Comparison of ENCODE assay signal across 10 cellular contexts in genomic region chr14:100058777-100059432, GRCh38. TPM values are rescaled to one million over a fixed set of nuclear protein-coding genes. Genes with fewer than 3 reads are reported as not detected.
DNase-seq lines count a peak whose midpoint lies in the region; ATAC-seq, FAIRE-seq and TF ChIP-seq lines count a peak whose summit lies in the region.
"Had no signal": no experiment of that assay in that cellular context is flagged by ENCODE, and none has a peak within 500 bp of the region (broad histone marks: within the 10 kb centered on the region; RNA-seq: fewer than 3 reads in every experiment).

No MANE protein-coding gene starts in this region.

- intact Hi-C loops in GM12878 (cut with micrococcal nuclease; ENCODE audit: unreplicated experiment) = no loop called here

- TF ChIP-seq RAD21 in GM12878 (IDR thresholded peaks at IDR 0.05; ENCODE audit: insufficient read depth, low read depth, low read length) = no peak

- H3K27me3 Mint-ChIP-seq in endothelial cell (ENCODE audit: unreplicated experiment) = peaks cover 5% of the 10 kb centered on the region

- no peaks in the 10 kb centered on the region; the same call in 2 of the 3 replicates for H3K9me3 ChIP-seq in GM12878 (replicated peaks; ENCODE audit: control insufficient read depth, insufficient read depth, low read length)

- peak in 1 of 2 experiments; percentile 27; a peak in 1 of 4 replicates for TF ChIP-seq EP300 in GM12878 (IDR thresholded peaks at IDR 0.05; ENCODE audit: borderline replicate concordance in 1 of 2, control insufficient read depth in 1 of 2, low read depth in 2 of 2, low read length in 2 of 2)

- DNase-seq in GM12892 (ENCODE audit: insufficient read length) = no peak
- no peak for DNase-seq in GM12878 (ENCODE audit: low read depth, low spot score)
- DNase-seq in NCI-H1417 treated with DMSO at 0.1 percent for 48 hours (lab: John Stamatoyannopoulos, UW) = no peak
- DNase-seq in NCI-H1048 (lab: John Stamatoyannopoulos, UW) = no peak
- DNase-seq in endothelial cell (ENCODE audit: low spot score) = no peak
- no peak for DNase-seq in NCI-H1694 treated with DMSO at 0.1 percent for 48 hours (lab: John Stamatoyannopoulos, UW)
- DNase-seq: activated CD8-positive, alpha-beta memory T cell treated with anti-CD3 and anti-CD28 coated beads for 24 hours had no signal

- no peaks in the 10 kb centered on the region for H3K27me3 ChIP-seq in GM12878 (replicated peaks in 1 of 2; ENCODE audit: control insufficient read depth in 2 of 2, insufficient read depth in 2 of 2, low read length in 1 of 2)

- H3K9ac ChIP-seq in GM12878 (ENCODE audit: control insufficient read depth, insufficient read depth, low read length) = no peak overlapping the region

- H3K27ac ChIP-seq in GM12878 (ENCODE audit: control insufficient read depth, insufficient read depth) = peak overlapping the region; percentile 43

- no peak overlapping the region for H3K4me3 Mint-ChIP-seq in endothelial cell (ENCODE audit: unreplicated experiment)

- peak overlapping the region; percentile 17 for H3K4me2 ChIP-seq in GM12878 (ENCODE audit: control insufficient read depth, insufficient read depth)

- POLR2A ChIA-PET in GM12878 (lab: Charles Lee) = interaction anchor here (0.8 to 2.9 kb wide), 4 partner anchors 8 to 28 kb away, joined by 3 to 22 read pairs (median 3); no protein-coding TSS in a partner anchor

- H2AFZ ChIP-seq in GM12878 (ENCODE audit: control insufficient read depth, low read depth, low read length) = no peak overlapping the region

- BruUV-seq in GM12878 (replicated peaks; lab: Mats Ljungman, UMichigan) = no TSS peak

- FAIRE-seq in GM12892 (lab: Jason Lieb, UNC) (peak; percentile 90), GM12878 (lab: Jason Lieb, UNC) (no peak)

- TF ChIP-seq POLR2A in GM12892 (IDR thresholded peaks at IDR 0.05; ENCODE audit: low read depth, low read length) (no peak), GM12878 (IDR thresholded peaks at IDR 0.05; ENCODE audit: low read depth, low read length) (no peak)

- CTCF ChIA-PET in GM12878 (lab: Yijun Ruan, JAX) = interaction anchor here (0.8 to 10.0 kb wide), 5 partner anchors 12 to 134 kb away, joined by 3 to 156 read pairs (median 13); partner anchors contain the start of gene EVL

- no peaks in the 10 kb centered on the region for H3K36me3 Mint-ChIP-seq in endothelial cell (ENCODE audit: low read depth, unreplicated experiment)

- in situ Hi-C loops in GM12878 (cut with MboI) = no loop called here

- H3K27ac Mint-ChIP-seq in endothelial cell (ENCODE audit: unreplicated experiment) = no peak overlapping the region

- H3K36me3 ChIP-seq in GM12878 (ENCODE audit: control insufficient read depth in 2 of 2, insufficient read depth in 2 of 2, low read length in 1 of 2) = no peaks in the 10 kb centered on the region

- H3K4me1 Mint-ChIP-seq in endothelial cell (ENCODE audit: unreplicated experiment) = peaks cover 22% of the 10 kb centered on the region

- ATAC-seq in GM19455 (IDR thresholded peaks at IDR 0.05; ENCODE audit: unreplicated experiment) (peak; percentile 77), HG03108 (IDR thresholded peaks at IDR 0.05; ENCODE audit: unreplicated experiment) (peak; percentile 70), GM12878 (peak; percentile 70)

- H4K20me1 ChIP-seq in GM12878 (ENCODE audit: control insufficient read depth, insufficient read depth) = no peaks in the 10 kb centered on the region

- WGBS in GM12878 (ENCODE audit: insufficient coverage, insufficient replicate concordance, low lambda C conversion rate, missing lambda C conversion rate) = 22% methylated on average over 4 of the region's 4 CpGs

- peaks cover 47% of the 10 kb centered on the region for H3K4me1 ChIP-seq in GM12878 (ENCODE audit: control insufficient read depth, insufficient read depth, low read length)

- no peaks in the 10 kb centered on the region for H3K9me3 Mint-ChIP-seq in endothelial cell (ENCODE audit: unreplicated experiment)

- RAD21 ChIA-PET in GM12878 (lab: Charles Lee; ENCODE audit: unreplicated experiment) = interaction anchor here (0.6 to 5.1 kb wide), 8 partner anchors 12 to 134 kb away, joined by 3 to 65 read pairs (median 3); no protein-coding TSS in a partner anchor

- SMC1A ChIA-PET in GM12878 (lab: Charles Lee; ENCODE audit: uncharacterized antibody, unreplicated experiment) = interaction anchor here (0.7 to 5.2 kb wide), 4 partner anchors 13 to 59 kb away, joined by 3 to 96 read pairs (median 15); no protein-coding TSS in a partner anchor

- no peaks in the 10 kb centered on the region; the same call in 1 of the 2 replicates for H3K79me2 ChIP-seq in GM12878 (ENCODE audit: control insufficient read depth, insufficient read depth, low read length)

- H3K4me3 ChIP-seq in GM12878 = no peak overlapping the region
- H3K4me3 ChIP-seq: lung had no signal

- TF ChIP-seq CTCF in GM12878 (IDR thresholded peaks at IDR 0.05 in 2 of 3, conservative IDR thresholded peaks at IDR 0.05 in 1 of 3; ENCODE audit: control insufficient read depth in 2 of 3, extremely low read depth in 1 of 3, insufficient read depth in 1 of 3, low read depth in 3 of 3, low read length in 3 of 3) (no peak), endothelial cell (IDR thresholded peaks at IDR 0.05; ENCODE audit: unreplicated experiment) (no peak)

TF ChIP-seq in GM12878, 131 proteins besides CTCF, POLR2A, EP300 and RAD21 (continues in another document):
- TF ChIP-seq PKNOX1 (IDR thresholded peaks at IDR 0.05) (peak; percentile 64), SKIL (IDR thresholded peaks at IDR 0.05; ENCODE audit: low read depth, poor library complexity, severe bottlenecking) (peak; percentile 35), IRF4 (IDR thresholded peaks at IDR 0.05; ENCODE audit: low read depth, low read length) (no peak)

RNA-seq across cellular contexts. Expression of gene EVL, which starts 6.3 kb away (rescaled TPM):
- 149 TPM for polyA plus RNA-seq in GM12892 (2012; ENCODE audit: missing spikeins)
- total RNA-seq in GM12878 (2013; cell fraction: nucleolus; rRNA removed) = 1,242 and 1,365 TPM in 2 replicates
- total RNA-seq in GM12878 (2014; rRNA removed) = 92.2 and 98.6 TPM in 2 replicates
- 87.4 and 87.6 TPM in 2 replicates for total RNA-seq in GM12878 (2014; rRNA removed; fragmentation: Illumina TruSeq; extraction: Trizol)
- total RNA-seq in GM12878 (2021) = 104 and 112 TPM in 2 replicates
- 102 TPM for polyA plus RNA-seq in GM12878 (2011; ENCODE audit: low read depth)
- 226 and 341 TPM in 2 replicates for polyA plus RNA-seq in GM12878 (2011; rRNA removed)
- 282 and 297 TPM in 2 replicates for polyA plus RNA-seq in GM12878 (2011; cell fraction: cytosol; rRNA removed)
- polyA plus RNA-seq in GM12878 (2011; cell fraction: nucleus; rRNA removed) = 1,111 and 1,225 TPM in 2 replicates
- 138 and 162 TPM in 2 replicates for polyA plus RNA-seq in GM12878 (2012)
- 115 and 128 TPM in 2 replicates for polyA plus RNA-seq in GM12878 (2014; fragmentation: Illumina TruSeq; extraction: Trizol)
- 10 to 100 TPM; 11.9 to 13.6 TPM for polyA plus RNA-seq in GM12878 (2014; fragmentation: Nextera tagmentation; extraction: Ambion mirVana)
- 118 and 128 TPM in 2 replicates for polyA plus RNA-seq in GM12878 (2014; rRNA removed)
- polyA plus RNA-seq in GM12878 (2016; fragmentation: Nextera tagmentation; extraction: Ambion mirVana) = 10 to 100 TPM; 33.5 to 35.4 TPM
- polyA minus RNA-seq in GM12878 (2011; rRNA and poly(A)+ RNA removed) = 273 and 309 TPM in 2 replicates
- polyA minus RNA-seq in GM12878 (2011; cell fraction: cytosol; rRNA and poly(A)+ RNA removed) = 71.8 and 79.0 TPM in 2 replicates
- 230 and 324 TPM in 2 replicates for polyA minus RNA-seq in GM12878 (2011; cell fraction: nucleus; rRNA and poly(A)+ RNA removed)
- total RNA-seq in endothelial cell (ENCODE audit: unreplicated experiment) = 142 TPM
